13 cellular contexts compared by ENCODE assay signal in the genomic region with DNA sequence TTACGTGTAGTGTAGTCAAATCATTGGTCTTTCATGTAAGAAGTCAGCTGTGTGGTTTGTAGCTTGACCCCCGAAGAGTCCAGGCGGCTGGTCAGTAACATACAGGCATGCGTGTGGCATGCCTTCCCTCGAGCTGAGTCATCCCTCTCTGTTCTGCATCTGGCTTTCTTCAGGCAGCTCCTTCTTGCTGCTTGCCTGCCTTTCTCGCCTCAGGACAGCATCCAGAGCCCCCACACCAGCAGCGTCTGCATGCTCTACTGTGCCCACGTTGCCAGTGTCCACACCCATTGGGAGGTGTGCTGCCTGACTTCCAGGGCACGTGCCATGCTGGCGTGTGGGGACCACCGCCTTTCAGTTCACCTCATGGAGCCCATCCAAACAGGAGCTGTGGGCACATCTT.
DNase-seq lines count a peak whose midpoint lies in the region; FAIRE-seq and TF ChIP-seq lines count a peak whose summit lies in the region.
"Had no signal": no experiment of that assay in that cellular context is flagged by ENCODE, and none has a peak within 500 bp of the region (broad histone marks: within the 10 kb centered on the region; RNA-seq: fewer than 3 reads in every experiment).

No MANE protein-coding gene starts in this region.

- DNase-seq in AG04449 (ENCODE audit: low read depth, low spot score) (peak; percentile 47), HTR-8/SVneo (ENCODE audit: insufficient read length, low spot score) (no peak), cardiac fibroblast (ENCODE audit: low read depth in 2 of 2) (peak; percentile 80), kidney tubule cell (ENCODE audit: low spot score) (peak; percentile 20), SHP77 treated with DMSO at 0.1 percent for 48 hours (lab: John Stamatoyannopoulos, UW) (no peak), HuH-7 (ENCODE audit: low spot score) (no peak)
- no peak for DNase-seq in activated CD4-positive, CD25-positive, alpha-beta regulatory T cell treated with anti-CD3 and anti-CD28 coated beads, Interleukin-2, amount 50 U/mL, for 72 hours
- no peak for DNase-seq in activated T-cell treated with anti-CD3 and anti-CD28 coated beads, Interleukin-2, amount 50 U/mL, for 1 hour
- DNase-seq: activated CD4-positive, alpha-beta T cell treated with anti-CD3 and anti-CD28 coated beads, Interleukin-2, amount 10 ng/mL, durations not matched to agents 24 days and 14 days; NCI-H2029 treated with DMSO at 0.1 percent for 48 hours; stimulated activated CD4-positive, alpha-beta T cell treated with anti-CD3 and anti-CD28 coated beads, Interleukin-15, amount 100 ng/mL, for 24 hours had no signal

- FAIRE-seq in HTR-8/SVneo (lab: Jason Lieb, UNC): peak; percentile 4
- FAIRE-seq: A204.1, frontal cortex had no signal

- CTCF ChIA-PET in AG04449 (lab: Yijun Ruan, JAX): interaction anchor here (1.6 kb wide), 1 partner anchor 16 kb away, joined by 4 read pairs; no protein-coding TSS in a partner anchor

- TF ChIP-seq CTCF in AG04449 (IDR thresholded peaks at IDR 0.05; ENCODE audit: insufficient read depth, low read length, missing control alignments) (no peak), cardiac fibroblast (IDR thresholded peaks at IDR 0.05; ENCODE audit: low read depth, low read length) (no peak)

- H3K4me3 ChIP-seq in AG04449 (ENCODE audit: low read depth, low read length) (no peak overlapping the region), cardiac fibroblast (replicated peaks in 1 of 2; ENCODE audit: low read depth in 2 of 2, low read length in 2 of 2) (no peak overlapping the region)

- POLR2A ChIA-PET in AG04449 (lab: Yijun Ruan, JAX): no interaction called here

Comparison
In these comparisons a context has a peak if more than half of its experiments do, and no peak if none do; other contexts are left out.
1. DNase-seq: peak in AG04449 (single experiment), cardiac fibroblast (2 of 2) and kidney tubule cell (single experiment); none in HTR-8/SVneo (single experiment), SHP77 treated with DMSO at 0.1 percent for 48 hours (single experiment), HuH-7 (single experiment), activated CD4-positive, CD25-positive, alpha-beta regulatory T cell treated with anti-CD3 and anti-CD28 coated beads, Interleukin-2, amount 50 U/mL, for 72 hours (single experiment) and activated T-cell treated with anti-CD3 and anti-CD28 coated beads, Interleukin-2, amount 50 U/mL, for 1 hour (single experiment).